8 cellular contexts compared by ENCODE assay signal in the genomic region with DNA sequence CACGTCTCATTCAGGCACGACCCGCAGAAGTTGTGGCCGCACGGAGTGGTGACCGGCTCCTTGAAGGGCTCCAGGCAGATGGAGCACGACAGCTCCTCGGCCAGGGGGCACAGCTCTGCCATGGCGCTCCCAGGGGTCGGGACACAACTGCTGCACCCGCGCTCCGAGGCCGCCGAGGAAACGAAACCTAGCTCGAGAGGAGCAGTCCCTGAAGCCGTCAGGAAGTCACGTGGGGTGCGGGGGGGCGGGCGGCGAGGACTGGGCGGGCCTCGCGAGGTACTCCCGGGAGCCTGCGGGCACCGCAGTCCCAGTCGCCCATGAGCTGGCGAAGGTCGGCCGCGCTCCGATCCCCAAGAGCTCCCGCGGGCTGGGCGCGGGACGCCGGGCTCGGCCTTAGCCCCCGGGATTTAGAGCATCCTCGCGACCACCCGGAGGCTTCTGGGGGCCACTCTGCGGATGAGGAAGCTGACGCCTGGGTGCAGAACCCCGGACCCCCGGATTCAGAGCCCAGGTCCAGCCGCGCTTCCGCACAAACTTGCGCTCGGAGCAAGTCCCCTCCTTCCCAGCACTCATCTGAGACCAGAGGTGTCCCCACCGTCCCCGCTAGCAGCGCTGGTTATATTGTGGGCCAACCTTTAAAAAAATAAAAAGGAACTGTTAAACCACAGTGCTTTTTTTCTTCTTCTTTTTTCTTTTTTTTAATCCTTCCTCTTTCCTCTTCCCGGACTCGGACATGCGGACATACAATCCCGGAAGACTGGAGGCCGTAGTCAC. TPM values are rescaled to one million over a fixed set of nuclear protein-coding genes. Genes with fewer than 3 reads are reported as not detected.
DNase-seq lines count a peak whose midpoint lies in the region; ATAC-seq and TF ChIP-seq lines count a peak whose summit lies in the region.

Gene TRIM25, minus strand, starts transcription at position 183 of the 774 bp plus-strand sequence. Its CDS starts 61 bp downstream, at position 122.

- H3K4me1 ChIP-seq in IMR-90 (ENCODE audit: control insufficient read depth, insufficient read depth, low read length) = peaks cover 17% of the 10 kb centered on the region

- H2BK120ac ChIP-seq in IMR-90 (ENCODE audit: low read depth, low read length) = peak within 1 kb of the TSS; percentile 96

- intact Hi-C loops in IMR-90 (cut with micrococcal nuclease) = loop anchor here (1.0 kb wide), 1 partner anchor 80 kb away; the partner anchor contains the start of gene DGKE

- TSS peak; percentile 99 for BruUV-seq in IMR-90 (replicated peaks; lab: Mats Ljungman, UMichigan)

- peak within 1 kb of the TSS; percentile 98 for H3K14ac ChIP-seq in IMR-90 (replicated peaks; ENCODE audit: low read depth, low read length)

- peaks cover 31% of the 10 kb centered on the region for H4K20me1 ChIP-seq in IMR-90 (ENCODE audit: insufficient read depth, low read length)

- peak; percentile 99 for TF ChIP-seq POLR2A in IMR-90 (IDR thresholded peaks at IDR 0.05; ENCODE audit: low read depth, low read length)

- peak within 1 kb of the TSS; percentile 92 for H3K4me3 ChIP-seq in IMR-90 (ENCODE audit: insufficient read depth, low read depth, low read length)

- H3K9me1 ChIP-seq in IMR-90 (ENCODE audit: insufficient read depth, low read length) = peaks cover 20% of the 10 kb centered on the region

- dilution Hi-C loops in IMR-90 (cut with HindIII; ENCODE audit: low sequenced_read_pairs, unreplicated experiment) = no loop called here

- peak within 1 kb of the TSS; percentile 95 for H3K4ac ChIP-seq in IMR-90 (ENCODE audit: low read depth, low read length)

- peak within 1 kb of the TSS; percentile 53 for H4K5ac ChIP-seq in IMR-90 (ENCODE audit: low read depth, low read length)

- H3K23ac ChIP-seq in IMR-90 (ENCODE audit: low read depth, low read length) = peak within 1 kb of the TSS; percentile 97

- peak within 1 kb of the TSS; percentile 84; the same call in 2 of the 3 replicates for H2BK15ac ChIP-seq in IMR-90 (ENCODE audit: low read depth, low read length)

- no peaks in the 10 kb centered on the region for H3K36me3 ChIP-seq in IMR-90 (ENCODE audit: control insufficient read depth, insufficient read depth, low read length)

- H3K18ac ChIP-seq in IMR-90 (ENCODE audit: low read depth, low read length) = peak within 1 kb of the TSS; percentile 58

- in situ Hi-C loops in IMR-90 (cut with MboI; ENCODE audit: low sequenced_read_pairs) = no loop called here

- H3K27me3 ChIP-seq in IMR-90 (ENCODE audit: control insufficient read depth, insufficient read depth, low read length) = no peaks in the 10 kb centered on the region

- ATAC-seq in GM21526 (IDR thresholded peaks at IDR 0.05; ENCODE audit: low FRiP score, unreplicated experiment) = peak; percentile 60
- peak; percentile 86 for ATAC-seq in IMR-90 (ENCODE audit: low read depth)

- TF ChIP-seq CTCF in IMR-90 (conservative IDR thresholded peaks at IDR 0.05; ENCODE audit: low read depth, low read length) = no peak

- peak within 1 kb of the TSS; percentile 75 for H3K4me2 ChIP-seq in IMR-90 (ENCODE audit: low read depth, low read length)

- peak within 1 kb of the TSS; percentile 93 for H2BK5ac ChIP-seq in IMR-90 (ENCODE audit: low read depth, low read length, poor library complexity, severe bottlenecking)

- H2BK20ac ChIP-seq in IMR-90 (ENCODE audit: low read depth, low read length) = peak within 1 kb of the TSS; percentile 76

- peak within 1 kb of the TSS; percentile 37 to 97 for H4K8ac ChIP-seq in IMR-90 (ENCODE audit: low read depth in 2 of 2, low read length in 2 of 2)

- peak within 1 kb of the TSS; percentile 90 for H2AK5ac ChIP-seq in IMR-90 (ENCODE audit: low read depth, low read length)

- H4K91ac ChIP-seq in IMR-90 (ENCODE audit: insufficient read depth, low read depth, low read length) = peak within 1 kb of the TSS; percentile 95

- peak within 1 kb of the TSS; percentile 94 for H3K56ac ChIP-seq in IMR-90 (ENCODE audit: extremely low read depth, insufficient read depth, low read length)

- H3K9ac ChIP-seq in IMR-90 (ENCODE audit: low read depth, low read length) = peak within 1 kb of the TSS; percentile 95

- DNase-seq in DMS 273 (lab: John Stamatoyannopoulos, UW; ENCODE audit: unreplicated experiment) = peak; percentile 94
- DNase-seq in IMR-90 = peak; percentile 82
- DNase-seq in OCI-M1 (lab: John Stamatoyannopoulos, UW) = peak; percentile 93
- DNase-seq in activated T-cell treated with anti-CD3 and anti-CD28 coated beads for 4 hours = peak; percentile 85
- DNase-seq in epithelial cell of prostate (ENCODE audit: low read depth, low spot score) = peak; percentile 59
- DNase-seq in mucosa of gallbladder (ENCODE audit: low spot score) = peak; percentile 95
- peak; percentile 85 for DNase-seq in stimulated activated CD8-positive, alpha-beta memory T cell treated with anti-CD3 and anti-CD28 coated beads, Interleukin-4, amount 100 ng/mL, for 24 hours (ENCODE audit: low read depth)

- POLR2A ChIA-PET in IMR-90 (lab: Charles Lee; ENCODE audit: unreplicated experiment) = interaction anchor here (0.6 to 1.0 kb wide), 5 partner anchors 73 to 1085 kb away, joined by 3 to 6 read pairs (median 5); no protein-coding TSS in a partner anchor

- peak within 1 kb of the TSS; percentile 93 for H2AK9ac ChIP-seq in IMR-90 (replicated peaks; ENCODE audit: low read depth, low read length, poor library complexity)

- peak within 1 kb of the TSS; percentile 98 for H2AFZ ChIP-seq in IMR-90 (replicated peaks; ENCODE audit: low read length, poor library complexity)

- CTCF ChIA-PET in IMR-90 (lab: Yijun Ruan, JAX) = interaction anchor here (0.9 kb wide), 1 partner anchor 27 kb away, joined by 3 read pairs; no protein-coding TSS in a partner anchor

- no peaks in the 10 kb centered on the region for H3K9me3 ChIP-seq in IMR-90 (ENCODE audit: control insufficient read depth, insufficient read depth, low read length)

- peaks cover 32 to 53% of the 10 kb centered on the region in 2 experiments for H3K79me1 ChIP-seq in IMR-90 (ENCODE audit: low read depth in 1 of 2, low read length in 2 of 2)

- H3K27ac ChIP-seq in IMR-90 (ENCODE audit: insufficient read depth, low read length) (peak within 1 kb of the TSS; percentile 93), epithelial cell of prostate (peak within 1 kb of the TSS; percentile 99)

- WGBS in IMR-90 (ENCODE audit: extremely low coverage in 2 of 2, insufficient read length in 1 of 2), 2 experiments = 1% methylated on average over 42 of the region's 63 CpGs; no CpG with 5 or more reads in 1 of the 2 experiments

- TF ChIP-seq RAD21 in IMR-90 (IDR thresholded peaks at IDR 0.05; ENCODE audit: low read length) = no peak

TF ChIP-seq in IMR-90, 13 proteins besides CTCF, POLR2A, EP300 and RAD21:
- TF ChIP-seq USF2 (IDR thresholded peaks at IDR 0.05; ENCODE audit: low read depth, low read length) (peak; percentile 94), BHLHE40 (IDR thresholded peaks at IDR 0.05; ENCODE audit: low read depth, low read length) (peak; percentile 48; the same call in 1 of the 2 replicates), MAZ (IDR thresholded peaks at IDR 0.05; ENCODE audit: borderline replicate concordance, low read depth, low read length) (peak; percentile 34; the same call in 1 of the 2 replicates), RFX5 (IDR thresholded peaks at IDR 0.05; ENCODE audit: low read depth, low read length) (no peak)

RNA-seq across cellular contexts. Expression of gene TRIM25, which starts in this region (rescaled TPM):
- 25.5 and 28.9 TPM in 2 replicates for total RNA-seq in IMR-90 (2012; rRNA removed)
- 27.5 and 29.9 TPM in 2 replicates for polyA plus RNA-seq in IMR-90 (2012; rRNA removed)
- 8.4 and 14.0 TPM in 2 replicates for polyA plus RNA-seq in IMR-90 (2012; cell fraction: cytosol; rRNA removed)
- polyA plus RNA-seq in IMR-90 (2012; cell fraction: nucleus; rRNA removed; ENCODE audit: low replicate concordance) = 57.2 and 84.7 TPM in 2 replicates
- 94.4 TPM for total RNA-seq in mucosa of gallbladder

Comparison
In these comparisons a context has a peak if more than half of its experiments do, and no peak if none do; other contexts are left out.
1. Peak in every context shown above with its lines: DNase-seq, ATAC-seq, H3K4me3 ChIP-seq and H3K27ac ChIP-seq.